Comparison of ENCODE assay signal across 9 cellular contexts in the genomic region with DNA sequence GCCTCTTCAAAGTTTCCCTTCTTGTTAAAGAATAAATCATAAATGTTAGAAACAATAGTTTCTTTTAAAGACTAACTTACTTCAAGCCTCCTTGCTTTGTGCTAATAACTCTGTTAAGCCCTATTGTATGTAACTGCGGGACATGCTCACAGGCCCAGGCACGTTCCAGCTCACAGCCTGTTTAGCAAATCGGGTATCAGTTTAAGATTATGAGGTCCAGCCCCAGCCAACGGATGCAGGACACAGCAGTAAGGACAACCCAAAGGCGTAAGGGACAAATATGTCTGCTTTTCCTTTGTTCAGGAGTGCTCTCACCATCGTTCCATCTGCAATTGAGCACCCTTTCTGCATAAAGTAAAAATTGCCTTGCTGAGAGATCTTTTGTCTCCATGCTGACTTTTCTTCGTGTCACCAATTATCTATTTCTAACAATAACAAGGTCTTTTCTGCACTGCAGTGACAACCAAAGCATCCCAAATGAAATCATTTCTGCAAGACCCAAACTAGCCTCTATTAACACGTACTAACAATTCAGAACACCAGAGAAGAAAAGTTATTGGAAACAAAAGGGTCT. TPM values are rescaled to one million over a fixed set of nuclear protein-coding genes. Genes with fewer than 3 reads are reported as not detected.
A peak's percentile ranks its signal among the peaks of the same experiment; 100 is the strongest.
DNase-seq lines count a peak whose midpoint lies in the region; ATAC-seq and TF ChIP-seq lines count a peak whose summit lies in the region.
"Had no signal": no experiment of that assay in that cellular context is flagged by ENCODE, and none has a peak within 500 bp of the region (broad histone marks: within the 10 kb centered on the region; RNA-seq: fewer than 3 reads in every experiment).

No MANE protein-coding gene starts in this region.

- H3K4me3 ChIP-seq in smooth muscle cell: peak overlapping the region; percentile 85

- ATAC-seq in HG03520 (IDR thresholded peaks at IDR 0.05; ENCODE audit: unreplicated experiment): no peak

- no peaks in the 10 kb centered on the region for H4K20me1 ChIP-seq in smooth muscle cell (ENCODE audit: low read depth)

- H3K27me3 Mint-ChIP-seq in T-helper 1 cell treated with Interleukin-12 subunit alpha and Interleukin-12 subunit beta and Interleukin-4 antibody, amounts not matched to agents 30 μg/mL and 1 μg/mL, for 36 hours (ENCODE audit: low read depth): no peaks in the 10 kb centered on the region
- no peaks in the 10 kb centered on the region for H3K27me3 Mint-ChIP-seq in activated CD4-positive, alpha-beta memory T cell treated with anti-CD3 and anti-CD28 coated beads for 36 hours
- H3K27me3 Mint-ChIP-seq in glutamatergic neuron (ENCODE audit: unreplicated experiment): peaks cover 17% of the 10 kb centered on the region

- H3K4me3 Mint-ChIP-seq in T-helper 1 cell treated with Interleukin-12 subunit alpha and Interleukin-12 subunit beta and Interleukin-4 antibody, amounts not matched to agents 30 μg/mL and 1 μg/mL, for 36 hours: peak overlapping the region; percentile 94
- peak overlapping the region; percentile 93 for H3K4me3 Mint-ChIP-seq in activated CD4-positive, alpha-beta memory T cell treated with anti-CD3 and anti-CD28 coated beads for 36 hours
- H3K4me3 Mint-ChIP-seq in glutamatergic neuron (ENCODE audit: unreplicated experiment): peak overlapping the region; percentile 94

- peaks cover 8% of the 10 kb centered on the region for H3K36me3 Mint-ChIP-seq in T-helper 1 cell treated with Interleukin-12 subunit alpha and Interleukin-12 subunit beta and Interleukin-4 antibody, amounts not matched to agents 30 μg/mL and 1 μg/mL, for 36 hours (ENCODE audit: low read depth)
- H3K36me3 Mint-ChIP-seq in activated CD4-positive, alpha-beta memory T cell treated with anti-CD3 and anti-CD28 coated beads for 36 hours: peaks cover 12% of the 10 kb centered on the region
- no peaks in the 10 kb centered on the region for H3K36me3 Mint-ChIP-seq in glutamatergic neuron (ENCODE audit: unreplicated experiment)

- H3K27me3 ChIP-seq in smooth muscle cell (ENCODE audit: low read depth): no peaks in the 10 kb centered on the region

- H3K4me1 ChIP-seq in smooth muscle cell (ENCODE audit: low read depth): peaks cover 43% of the 10 kb centered on the region

- TF ChIP-seq CTCF in glutamatergic neuron (IDR thresholded peaks at IDR 0.05; ENCODE audit: partially characterized antibody, unreplicated experiment): no peak
- TF ChIP-seq CTCF in smooth muscle cell (IDR thresholded peaks at IDR 0.05; ENCODE audit: borderline replicate concordance, insufficient read depth, poor library complexity, severe bottlenecking): no peak

- intact Hi-C loops in activated CD4-positive, alpha-beta memory T cell treated with anti-CD3 and anti-CD28 coated beads for 36 hours (cut with micrococcal nuclease): loop anchor here (5.0 kb wide), 1 partner anchor 109 kb away; no protein-coding TSS in a partner anchor

- H3K9me3 ChIP-seq in smooth muscle cell (replicated peaks; ENCODE audit: low read depth): no peaks in the 10 kb centered on the region

- peaks cover 12% of the 10 kb centered on the region for H3F3A ChIP-seq in smooth muscle cell (ENCODE audit: low read depth)

- H3K9me3 Mint-ChIP-seq in T-helper 1 cell treated with Interleukin-12 subunit alpha and Interleukin-12 subunit beta and Interleukin-4 antibody, amounts not matched to agents 30 μg/mL and 1 μg/mL, for 36 hours: no peaks in the 10 kb centered on the region
- H3K9me3 Mint-ChIP-seq in activated CD4-positive, alpha-beta memory T cell treated with anti-CD3 and anti-CD28 coated beads for 36 hours: no peaks in the 10 kb centered on the region
- peaks cover 11% of the 10 kb centered on the region for H3K9me3 Mint-ChIP-seq in glutamatergic neuron (ENCODE audit: unreplicated experiment)

- H3K79me2 ChIP-seq in smooth muscle cell (ENCODE audit: low read depth): peaks cover 38% of the 10 kb centered on the region

- peaks cover 27% of the 10 kb centered on the region for H3K4me1 Mint-ChIP-seq in T-helper 1 cell treated with Interleukin-12 subunit alpha and Interleukin-12 subunit beta and Interleukin-4 antibody, amounts not matched to agents 30 μg/mL and 1 μg/mL, for 36 hours (ENCODE audit: low read depth)
- peaks cover 28% of the 10 kb centered on the region for H3K4me1 Mint-ChIP-seq in activated CD4-positive, alpha-beta memory T cell treated with anti-CD3 and anti-CD28 coated beads for 36 hours (ENCODE audit: low read depth)
- peaks cover 30% of the 10 kb centered on the region for H3K4me1 Mint-ChIP-seq in glutamatergic neuron (ENCODE audit: low read depth, unreplicated experiment)

- POLR2A ChIA-PET in activated CD4-positive, alpha-beta memory T cell treated with anti-CD3 and anti-CD28 coated beads for 36 hours (lab: Charles Lee): no interaction called here

- H3K27ac ChIP-seq in smooth muscle cell (ENCODE audit: low read depth): peak overlapping the region; percentile 98

- peak overlapping the region; percentile 99 for H3K4me2 ChIP-seq in smooth muscle cell

- no peak for DNase-seq in T-helper 1 cell
- DNase-seq in activated CD4-positive, alpha-beta memory T cell treated with anti-CD3 and anti-CD28 coated beads for 36 hours: no peak
- DNase-seq in glutamatergic neuron: no peak
- DNase-seq in smooth muscle cell (lab: John Stamatoyannopoulos, UW; ENCODE audit: unreplicated experiment): no peak
- DNase-seq in pons (ENCODE audit: low spot score): no peak
- no peak for DNase-seq in NCI-H187 treated with DMSO at 0.1 percent for 48 hours (lab: John Stamatoyannopoulos, UW)
- DNase-seq: aorta had no signal

- H3K27ac Mint-ChIP-seq in T-helper 1 cell treated with Interleukin-12 subunit alpha and Interleukin-12 subunit beta and Interleukin-4 antibody, amounts not matched to agents 30 μg/mL and 1 μg/mL, for 36 hours: peak overlapping the region; percentile 99
- peak overlapping the region; percentile 38 for H3K27ac Mint-ChIP-seq in activated CD4-positive, alpha-beta memory T cell treated with anti-CD3 and anti-CD28 coated beads for 36 hours
- peak overlapping the region; percentile 100 for H3K27ac Mint-ChIP-seq in glutamatergic neuron (ENCODE audit: unreplicated experiment)

- H3K9ac ChIP-seq in smooth muscle cell (ENCODE audit: low read depth): peak overlapping the region; percentile 95

- peak overlapping the region; percentile 23 for H2AFZ ChIP-seq in smooth muscle cell (ENCODE audit: low read depth)

- CTCF ChIA-PET in activated CD4-positive, alpha-beta memory T cell treated with anti-CD3 and anti-CD28 coated beads for 36 hours (lab: Charles Lee): interaction anchor here (0.6 to 1.6 kb wide), 2 partner anchors 25 to 215 kb away, joined by 3 to 4 read pairs; no protein-coding TSS in a partner anchor

- WGBS in smooth muscle cell (ENCODE audit: low lambda C conversion rate): 40% methylated on average over 8 of the region's 8 CpGs

- H3K36me3 ChIP-seq in smooth muscle cell (ENCODE audit: low read depth): no peaks in the 10 kb centered on the region

RNA-seq across cellular contexts. Expression of a gene that starts 1.4 kb away (rescaled TPM):
- total RNA-seq in activated CD4-positive, alpha-beta memory T cell treated with anti-CD3 and anti-CD28 coated beads for 36 hours: 1 to 10 TPM; 2.4 to 3.7 TPM
- total RNA-seq in glutamatergic neuron (ENCODE audit: unreplicated experiment) (4.1 TPM), smooth muscle cell (2.4 and 6.5 TPM in 2 replicates)
- polyA plus RNA-seq in smooth muscle cell: 7.7 and 9.5 TPM in 2 replicates

RNA-seq across cellular contexts. Expression of a gene that starts 1.7 kb away (rescaled TPM):
- total RNA-seq in activated CD4-positive, alpha-beta memory T cell treated with anti-CD3 and anti-CD28 coated beads for 36 hours: 10 to 100 TPM; 28.2 to 32.8 TPM
- 14.6 TPM for total RNA-seq in glutamatergic neuron (ENCODE audit: unreplicated experiment)
- total RNA-seq in smooth muscle cell: 20.9 and 23.8 TPM in 2 replicates
- polyA plus RNA-seq in smooth muscle cell: 19.4 and 22.0 TPM in 2 replicates

RNA-seq across cellular contexts. Expression of a gene that starts 29.8 kb away (rescaled TPM):
- 10 to 100 TPM; 84.9 to 87.6 TPM for total RNA-seq in activated CD4-positive, alpha-beta memory T cell treated with anti-CD3 and anti-CD28 coated beads for 36 hours
- 85.0 TPM for total RNA-seq in glutamatergic neuron (ENCODE audit: unreplicated experiment)
- 178 and 180 TPM in 2 replicates for total RNA-seq in smooth muscle cell
- polyA plus RNA-seq in smooth muscle cell: 180 and 182 TPM in 2 replicates

RNA-seq across cellular contexts. Expression of a gene that starts 54.6 kb away (rescaled TPM):
- 10 to 100 TPM; 86.9 to 91.3 TPM for total RNA-seq in activated CD4-positive, alpha-beta memory T cell treated with anti-CD3 and anti-CD28 coated beads for 36 hours
- total RNA-seq in glutamatergic neuron (ENCODE audit: unreplicated experiment) (62.3 TPM), smooth muscle cell (63.7 and 72.2 TPM in 2 replicates)
- polyA plus RNA-seq in smooth muscle cell: 95.4 and 104 TPM in 2 replicates

Comparison
In these comparisons a context has a peak if more than half of its experiments do, and no peak if none do; other contexts are left out.
1. H3K27ac Mint-ChIP-seq: peak in every context shown above with its lines; median percentile 100 in glutamatergic neuron; 99 in T-helper 1 cell treated with Interleukin-12 subunit alpha and Interleukin-12 subunit beta and Interleukin-4 antibody, amounts not matched to agents 30 μg/mL and 1 μg/mL, for 36 hours; 38 in activated CD4-positive, alpha-beta memory T cell treated with anti-CD3 and anti-CD28 coated beads for 36 hours.